In the genomic region with DNA sequence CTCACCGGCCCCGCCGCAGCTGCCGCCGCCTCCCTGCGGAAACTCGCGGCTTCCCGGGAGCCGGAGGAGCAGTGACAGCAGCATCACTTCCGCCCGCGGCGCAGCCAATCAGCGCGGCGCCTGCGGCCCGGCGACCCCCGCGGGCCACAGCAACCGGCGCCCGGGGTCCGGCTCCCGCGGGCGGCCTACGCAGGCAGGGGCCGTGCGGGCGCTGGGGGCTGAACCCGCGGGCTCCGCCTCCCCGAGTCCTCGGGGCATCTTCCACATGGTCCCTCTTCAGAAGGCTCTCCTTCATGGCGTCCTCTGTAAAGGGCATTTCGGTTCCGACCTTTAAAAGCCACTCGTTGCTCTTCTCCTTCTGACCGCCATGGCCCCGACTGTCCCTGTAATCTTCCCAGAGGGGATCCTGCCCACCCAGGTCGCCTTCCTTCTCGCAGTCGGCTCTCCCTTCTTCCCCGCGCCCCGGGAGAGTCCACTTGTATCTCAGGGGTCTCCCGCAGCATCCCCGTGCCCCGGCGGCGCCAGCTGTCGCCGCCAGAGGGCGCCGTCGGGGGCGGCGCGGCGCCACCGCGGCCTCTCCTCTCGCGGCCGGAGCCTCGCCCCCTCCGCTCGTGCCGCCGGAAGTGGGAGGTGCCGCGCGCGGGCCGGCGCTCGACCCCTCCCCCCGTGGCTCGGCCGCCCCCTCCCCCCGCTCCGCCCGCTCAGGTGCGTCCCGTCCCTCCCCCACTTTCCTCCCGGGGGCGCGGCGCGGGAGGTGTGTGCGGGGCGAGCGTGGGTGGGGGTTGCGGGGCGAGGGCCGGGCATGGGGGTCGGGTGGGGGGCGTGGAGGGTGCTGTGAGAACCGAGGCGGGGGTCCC, we compare ENCODE assay signal across 1 cellular context.
TF ChIP-seq lines count a peak whose summit lies in the region.

A gene with protein sequence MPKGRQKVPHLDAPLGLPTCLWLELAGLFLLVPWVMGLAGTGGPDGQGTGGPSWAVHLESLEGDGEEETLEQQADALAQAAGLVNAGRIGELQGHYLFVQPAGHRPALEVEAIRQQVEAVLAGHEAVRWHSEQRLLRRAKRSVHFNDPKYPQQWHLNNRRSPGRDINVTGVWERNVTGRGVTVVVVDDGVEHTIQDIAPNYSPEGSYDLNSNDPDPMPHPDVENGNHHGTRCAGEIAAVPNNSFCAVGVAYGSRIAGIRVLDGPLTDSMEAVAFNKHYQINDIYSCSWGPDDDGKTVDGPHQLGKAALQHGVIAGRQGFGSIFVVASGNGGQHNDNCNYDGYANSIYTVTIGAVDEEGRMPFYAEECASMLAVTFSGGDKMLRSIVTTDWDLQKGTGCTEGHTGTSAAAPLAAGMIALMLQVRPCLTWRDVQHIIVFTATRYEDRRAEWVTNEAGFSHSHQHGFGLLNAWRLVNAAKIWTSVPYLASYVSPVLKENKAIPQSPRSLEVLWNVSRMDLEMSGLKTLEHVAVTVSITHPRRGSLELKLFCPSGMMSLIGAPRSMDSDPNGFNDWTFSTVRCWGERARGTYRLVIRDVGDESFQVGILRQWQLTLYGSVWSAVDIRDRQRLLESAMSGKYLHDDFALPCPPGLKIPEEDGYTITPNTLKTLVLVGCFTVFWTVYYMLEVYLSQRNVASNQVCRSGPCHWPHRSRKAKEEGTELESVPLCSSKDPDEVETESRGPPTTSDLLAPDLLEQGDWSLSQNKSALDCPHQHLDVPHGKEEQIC (minus strand): TSS at position 52 of the 857 bp plus-strand sequence. CDS start 2,229 bp downstream, outside the sequence.
A gene (plus strand): TSS at position 650 of the 857 bp plus-strand sequence. CDS start 1,602 bp downstream, outside the sequence.

TF ChIP-seq in HepG2, 621 proteins besides CTCF, POLR2A, EP300 and RAD21 (continues in another document):
- peak; percentile 49; the same call in 1 of the 2 replicates for TF ChIP-seq SPEN (CRISPR knock-in tag; IDR thresholded peaks at IDR 0.05; ENCODE audit: low read depth)
- no peak for TF ChIP-seq TBX2 (CRISPR knock-in tag; IDR thresholded peaks at IDR 0.05; ENCODE audit: borderline replicate concordance)
- TF ChIP-seq, protein P1, sequence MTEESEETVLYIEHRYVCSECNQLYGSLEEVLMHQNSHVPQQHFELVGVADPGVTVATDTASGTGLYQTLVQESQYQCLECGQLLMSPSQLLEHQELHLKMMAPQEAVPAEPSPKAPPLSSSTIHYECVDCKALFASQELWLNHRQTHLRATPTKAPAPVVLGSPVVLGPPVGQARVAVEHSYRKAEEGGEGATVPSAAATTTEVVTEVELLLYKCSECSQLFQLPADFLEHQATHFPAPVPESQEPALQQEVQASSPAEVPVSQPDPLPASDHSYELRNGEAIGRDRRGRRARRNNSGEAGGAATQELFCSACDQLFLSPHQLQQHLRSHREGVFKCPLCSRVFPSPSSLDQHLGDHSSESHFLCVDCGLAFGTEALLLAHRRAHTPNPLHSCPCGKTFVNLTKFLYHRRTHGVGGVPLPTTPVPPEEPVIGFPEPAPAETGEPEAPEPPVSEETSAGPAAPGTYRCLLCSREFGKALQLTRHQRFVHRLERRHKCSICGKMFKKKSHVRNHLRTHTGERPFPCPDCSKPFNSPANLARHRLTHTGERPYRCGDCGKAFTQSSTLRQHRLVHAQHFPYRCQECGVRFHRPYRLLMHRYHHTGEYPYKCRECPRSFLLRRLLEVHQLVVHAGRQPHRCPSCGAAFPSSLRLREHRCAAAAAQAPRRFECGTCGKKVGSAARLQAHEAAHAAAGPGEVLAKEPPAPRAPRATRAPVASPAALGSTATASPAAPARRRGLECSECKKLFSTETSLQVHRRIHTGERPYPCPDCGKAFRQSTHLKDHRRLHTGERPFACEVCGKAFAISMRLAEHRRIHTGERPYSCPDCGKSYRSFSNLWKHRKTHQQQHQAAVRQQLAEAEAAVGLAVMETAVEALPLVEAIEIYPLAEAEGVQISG (CRISPR knock-in tag; IDR thresholded peaks at IDR 0.05) = peak; percentile 99
- TF ChIP-seq CHD2 (IDR thresholded peaks at IDR 0.05; ENCODE audit: low read depth, low read length) = peak; percentile 23; the same call in 1 of the 2 replicates
- TF ChIP-seq, protein P2, sequence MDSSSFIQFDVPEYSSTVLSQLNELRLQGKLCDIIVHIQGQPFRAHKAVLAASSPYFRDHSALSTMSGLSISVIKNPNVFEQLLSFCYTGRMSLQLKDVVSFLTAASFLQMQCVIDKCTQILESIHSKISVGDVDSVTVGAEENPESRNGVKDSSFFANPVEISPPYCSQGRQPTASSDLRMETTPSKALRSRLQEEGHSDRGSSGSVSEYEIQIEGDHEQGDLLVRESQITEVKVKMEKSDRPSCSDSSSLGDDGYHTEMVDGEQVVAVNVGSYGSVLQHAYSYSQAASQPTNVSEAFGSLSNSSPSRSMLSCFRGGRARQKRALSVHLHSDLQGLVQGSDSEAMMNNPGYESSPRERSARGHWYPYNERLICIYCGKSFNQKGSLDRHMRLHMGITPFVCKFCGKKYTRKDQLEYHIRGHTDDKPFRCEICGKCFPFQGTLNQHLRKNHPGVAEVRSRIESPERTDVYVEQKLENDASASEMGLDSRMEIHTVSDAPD (CRISPR knock-in tag; IDR thresholded peaks at IDR 0.05) = no peak
- peak; percentile 66 for TF ChIP-seq NFYB (CRISPR knock-in tag; IDR thresholded peaks at IDR 0.05)
- no peak for TF ChIP-seq ZNF143 (CRISPR knock-in tag; IDR thresholded peaks at IDR 0.05)
- TF ChIP-seq NFKB2 (CRISPR knock-in tag; IDR thresholded peaks at IDR 0.05; ENCODE audit: borderline replicate concordance) = peak; percentile 50; the same call in 1 of the 2 replicates
- TF ChIP-seq, protein P3, sequence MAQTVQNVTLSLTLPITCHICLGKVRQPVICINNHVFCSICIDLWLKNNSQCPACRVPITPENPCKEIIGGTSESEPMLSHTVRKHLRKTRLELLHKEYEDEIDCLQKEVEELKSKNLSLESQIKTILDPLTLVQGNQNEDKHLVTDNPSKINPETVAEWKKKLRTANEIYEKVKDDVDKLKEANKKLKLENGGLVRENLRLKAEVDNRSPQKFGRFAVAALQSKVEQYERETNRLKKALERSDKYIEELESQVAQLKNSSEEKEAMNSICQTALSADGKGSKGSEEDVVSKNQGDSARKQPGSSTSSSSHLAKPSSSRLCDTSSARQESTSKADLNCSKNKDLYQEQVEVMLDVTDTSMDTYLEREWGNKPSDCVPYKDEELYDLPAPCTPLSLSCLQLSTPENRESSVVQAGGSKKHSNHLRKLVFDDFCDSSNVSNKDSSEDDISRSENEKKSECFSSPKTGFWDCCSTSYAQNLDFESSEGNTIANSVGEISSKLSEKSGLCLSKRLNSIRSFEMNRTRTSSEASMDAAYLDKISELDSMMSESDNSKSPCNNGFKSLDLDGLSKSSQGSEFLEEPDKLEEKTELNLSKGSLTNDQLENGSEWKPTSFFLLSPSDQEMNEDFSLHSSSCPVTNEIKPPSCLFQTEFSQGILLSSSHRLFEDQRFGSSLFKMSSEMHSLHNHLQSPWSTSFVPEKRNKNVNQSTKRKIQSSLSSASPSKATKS (CRISPR knock-in tag; IDR thresholded peaks at IDR 0.05) = no peak
- TF ChIP-seq, protein P4, sequence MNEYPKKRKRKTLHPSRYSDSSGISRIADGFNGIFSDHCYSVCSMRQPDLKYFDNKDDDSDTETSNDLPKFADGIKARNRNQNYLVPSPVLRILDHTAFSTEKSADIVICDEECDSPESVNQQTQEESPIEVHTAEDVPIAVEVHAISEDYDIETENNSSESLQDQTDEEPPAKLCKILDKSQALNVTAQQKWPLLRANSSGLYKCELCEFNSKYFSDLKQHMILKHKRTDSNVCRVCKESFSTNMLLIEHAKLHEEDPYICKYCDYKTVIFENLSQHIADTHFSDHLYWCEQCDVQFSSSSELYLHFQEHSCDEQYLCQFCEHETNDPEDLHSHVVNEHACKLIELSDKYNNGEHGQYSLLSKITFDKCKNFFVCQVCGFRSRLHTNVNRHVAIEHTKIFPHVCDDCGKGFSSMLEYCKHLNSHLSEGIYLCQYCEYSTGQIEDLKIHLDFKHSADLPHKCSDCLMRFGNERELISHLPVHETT (CRISPR knock-in tag; conservative IDR thresholded peaks at IDR 0.05) = peak; percentile 87
- TF ChIP-seq, protein P5, sequence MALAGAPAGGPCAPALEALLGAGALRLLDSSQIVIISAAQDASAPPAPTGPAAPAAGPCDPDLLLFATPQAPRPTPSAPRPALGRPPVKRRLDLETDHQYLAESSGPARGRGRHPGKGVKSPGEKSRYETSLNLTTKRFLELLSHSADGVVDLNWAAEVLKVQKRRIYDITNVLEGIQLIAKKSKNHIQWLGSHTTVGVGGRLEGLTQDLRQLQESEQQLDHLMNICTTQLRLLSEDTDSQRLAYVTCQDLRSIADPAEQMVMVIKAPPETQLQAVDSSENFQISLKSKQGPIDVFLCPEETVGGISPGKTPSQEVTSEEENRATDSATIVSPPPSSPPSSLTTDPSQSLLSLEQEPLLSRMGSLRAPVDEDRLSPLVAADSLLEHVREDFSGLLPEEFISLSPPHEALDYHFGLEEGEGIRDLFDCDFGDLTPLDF (CRISPR knock-in tag; IDR thresholded peaks at IDR 0.05) = 0 out of 2 replicates have a peak, but pooled peaks have one; percentile 33
- TF ChIP-seq, protein P6, sequence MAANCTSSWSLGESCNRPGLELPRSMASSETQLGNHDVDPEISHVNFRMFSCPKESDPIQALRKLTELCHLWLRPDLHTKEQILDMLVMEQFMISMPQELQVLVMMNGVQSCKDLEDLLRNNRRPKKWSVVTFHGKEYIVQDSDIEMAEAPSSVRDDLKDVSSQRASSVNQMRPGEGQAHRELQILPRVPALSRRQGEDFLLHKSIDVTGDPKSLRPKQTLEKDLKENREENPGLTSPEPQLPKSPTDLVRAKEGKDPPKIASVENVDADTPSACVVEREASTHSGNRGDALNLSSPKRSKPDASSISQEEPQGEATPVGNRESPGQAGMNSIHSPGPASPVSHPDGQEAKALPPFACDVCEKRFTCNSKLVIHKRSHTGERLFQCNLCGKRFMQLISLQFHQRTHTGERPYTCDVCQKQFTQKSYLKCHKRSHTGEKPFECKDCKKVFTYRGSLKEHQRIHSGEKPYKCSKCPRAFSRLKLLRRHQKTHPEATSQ (CRISPR knock-in tag; IDR thresholded peaks at IDR 0.05; ENCODE audit: borderline replicate concordance) = 0 out of 2 replicates have a peak, but pooled peaks have one; percentile 25
- peak; percentile 27; the same call in 1 of the 2 replicates for TF ChIP-seq NR2C2 (CRISPR knock-in tag; IDR thresholded peaks at IDR 0.05; ENCODE audit: borderline replicate concordance)
- TF ChIP-seq ZBTB38 (CRISPR knock-in tag; IDR thresholded peaks at IDR 0.05) = 0 out of 2 replicates have a peak, but pooled peaks have one; percentile 14
- TF ChIP-seq, protein P7, sequence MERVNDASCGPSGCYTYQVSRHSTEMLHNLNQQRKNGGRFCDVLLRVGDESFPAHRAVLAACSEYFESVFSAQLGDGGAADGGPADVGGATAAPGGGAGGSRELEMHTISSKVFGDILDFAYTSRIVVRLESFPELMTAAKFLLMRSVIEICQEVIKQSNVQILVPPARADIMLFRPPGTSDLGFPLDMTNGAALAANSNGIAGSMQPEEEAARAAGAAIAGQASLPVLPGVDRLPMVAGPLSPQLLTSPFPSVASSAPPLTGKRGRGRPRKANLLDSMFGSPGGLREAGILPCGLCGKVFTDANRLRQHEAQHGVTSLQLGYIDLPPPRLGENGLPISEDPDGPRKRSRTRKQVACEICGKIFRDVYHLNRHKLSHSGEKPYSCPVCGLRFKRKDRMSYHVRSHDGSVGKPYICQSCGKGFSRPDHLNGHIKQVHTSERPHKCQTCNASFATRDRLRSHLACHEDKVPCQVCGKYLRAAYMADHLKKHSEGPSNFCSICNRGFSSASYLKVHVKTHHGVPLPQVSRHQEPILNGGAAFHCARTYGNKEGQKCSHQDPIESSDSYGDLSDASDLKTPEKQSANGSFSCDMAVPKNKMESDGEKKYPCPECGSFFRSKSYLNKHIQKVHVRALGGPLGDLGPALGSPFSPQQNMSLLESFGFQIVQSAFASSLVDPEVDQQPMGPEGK (CRISPR knock-in tag; IDR thresholded peaks at IDR 0.05) = peak; percentile 52; the same call in 1 of the 2 replicates
- peak; percentile 71 for TF ChIP-seq RFX5 (IDR thresholded peaks at IDR 0.05; ENCODE audit: low read depth, low read length)
- TF ChIP-seq XRCC5 (optimal IDR thresholded peaks at IDR 0.05; ENCODE audit: low read length) = peak; percentile 61
- TF ChIP-seq, protein P8, sequence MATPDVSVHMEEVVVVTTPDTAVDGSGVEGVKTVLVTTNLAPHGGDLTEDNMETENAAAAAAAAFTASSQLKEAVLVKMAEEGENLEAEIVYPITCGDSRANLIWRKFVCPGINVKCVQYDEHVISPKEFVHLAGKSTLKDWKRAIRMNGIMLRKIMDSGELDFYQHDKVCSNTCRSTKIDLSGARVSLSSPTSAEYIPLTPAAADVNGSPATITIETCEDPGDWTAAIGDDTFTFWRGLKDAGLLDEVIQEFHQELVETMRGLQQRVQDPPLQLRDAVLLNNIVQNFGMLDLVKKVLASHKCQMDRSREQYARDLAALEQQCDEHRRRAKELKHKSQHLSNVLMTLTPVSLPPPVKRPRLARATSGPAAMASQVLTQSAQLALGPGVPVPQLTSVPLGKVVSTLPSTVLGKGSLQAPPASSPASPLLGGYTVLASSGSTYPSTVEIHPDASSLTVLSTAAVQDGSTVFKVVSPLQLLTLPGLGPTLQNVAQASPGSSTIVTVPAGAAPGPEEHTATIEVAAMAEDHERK (CRISPR knock-in tag; IDR thresholded peaks at IDR 0.05; ENCODE audit: low read depth) = no peak
- peak; percentile 91 for TF ChIP-seq TGIF2 (CRISPR knock-in tag; IDR thresholded peaks at IDR 0.05)
- peak; percentile 69 for TF ChIP-seq BHLHE40 (IDR thresholded peaks at IDR 0.05; ENCODE audit: low read length)
- peak; percentile 89 for TF ChIP-seq THAP11 (CRISPR knock-in tag; IDR thresholded peaks at IDR 0.05)
- TF ChIP-seq ZFX (CRISPR knock-in tag; IDR thresholded peaks at IDR 0.05; ENCODE audit: low read depth) = peak; percentile 41; the same call in 1 of the 2 replicates
- no peak for TF ChIP-seq EHMT2 (IDR thresholded peaks at IDR 0.05; ENCODE audit: borderline replicate concordance, low read depth, low read length)
- TF ChIP-seq, protein P9, sequence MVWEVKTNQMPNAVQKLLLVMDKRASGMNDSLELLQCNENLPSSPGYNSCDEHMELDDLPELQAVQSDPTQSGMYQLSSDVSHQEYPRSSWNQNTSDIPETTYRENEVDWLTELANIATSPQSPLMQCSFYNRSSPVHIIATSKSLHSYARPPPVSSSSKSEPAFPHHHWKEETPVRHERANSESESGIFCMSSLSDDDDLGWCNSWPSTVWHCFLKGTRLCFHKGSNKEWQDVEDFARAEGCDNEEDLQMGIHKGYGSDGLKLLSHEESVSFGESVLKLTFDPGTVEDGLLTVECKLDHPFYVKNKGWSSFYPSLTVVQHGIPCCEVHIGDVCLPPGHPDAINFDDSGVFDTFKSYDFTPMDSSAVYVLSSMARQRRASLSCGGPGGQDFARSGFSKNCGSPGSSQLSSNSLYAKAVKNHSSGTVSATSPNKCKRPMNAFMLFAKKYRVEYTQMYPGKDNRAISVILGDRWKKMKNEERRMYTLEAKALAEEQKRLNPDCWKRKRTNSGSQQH (CRISPR knock-in tag; IDR thresholded peaks at IDR 0.05; ENCODE audit: low read depth) = peak; percentile 67; the same call in 1 of the 2 replicates
- peak; percentile 43; the same call in 1 of the 2 replicates for TF ChIP-seq ZNF563 (CRISPR knock-in tag; IDR thresholded peaks at IDR 0.05)
- no peak for TF ChIP-seq SMYD3 (CRISPR knock-in tag; IDR thresholded peaks at IDR 0.05)
- peak; percentile 81 for TF ChIP-seq GABPA (IDR thresholded peaks at IDR 0.05; ENCODE audit: low read depth, low read length)
- TF ChIP-seq GABPA (CRISPR knock-in tag; IDR thresholded peaks at IDR 0.05; ENCODE audit: low read depth) = peak; percentile 85
